In genomic region chr17:81865733-81866439, GRCh38 we compare ENCODE assay signal across 9 cellular contexts. TPM values are rescaled to one million over a fixed set of nuclear protein-coding genes. Genes with fewer than 3 reads are reported as not detected.
DNase-seq lines count a peak whose midpoint lies in the region; ATAC-seq, FAIRE-seq and TF ChIP-seq lines count a peak whose summit lies in the region.
"Had no signal": no experiment of that assay in that cellular context is flagged by ENCODE, and none has a peak within 500 bp of the region (broad histone marks: within the 10 kb centered on the region; RNA-seq: fewer than 3 reads in every experiment).

No MANE protein-coding gene starts in this region.

- H3K27ac ChIP-seq in astrocyte (ENCODE audit: low read depth, low read length) = no peak overlapping the region
- peak overlapping the region; percentile 69 for H3K27ac ChIP-seq in muscle layer of duodenum (ENCODE audit: low read length)

- peaks cover 80% of the 10 kb centered on the region for H3K79me2 ChIP-seq in astrocyte (ENCODE audit: insufficient read depth, low read length)

- peaks cover 30% of the 10 kb centered on the region for H3K4me1 Mint-ChIP-seq in astrocyte (ENCODE audit: low read depth, unreplicated experiment)

- H4K20me1 ChIP-seq in astrocyte (ENCODE audit: insufficient read depth, low read length) = peaks cover 71% of the 10 kb centered on the region

- no peak overlapping the region for H3K4me2 ChIP-seq in astrocyte (ENCODE audit: low read length)

- H3K4me1 ChIP-seq in astrocyte (ENCODE audit: insufficient read depth, low read length) (peaks cover 36% of the 10 kb centered on the region), muscle layer of duodenum (ENCODE audit: control insufficient read depth in 1 of 2, insufficient read depth in 2 of 2, low read length in 2 of 2) (peaks cover 0 to 68% of the 10 kb centered on the region in 2 donors)

- TF ChIP-seq CTCF in astrocyte (IDR thresholded peaks at IDR 0.05; ENCODE audit: insufficient read depth, low read depth, low read length) = no peak

- DNase-seq in D341Med (ENCODE audit: low spot score) (peak; percentile 31), M059J (ENCODE audit: low read depth) (peak; percentile 22), astrocyte (ENCODE audit: low read depth) (no peak)
- DNase-seq in stimulated activated naive CD4-positive, alpha-beta T cell treated with Interleukin-2 at 50 U/mL for 16 hours (lab: John Stamatoyannopoulos, UW) = no peak
- no peak for DNase-seq in effector CD8-positive, alpha-beta T cell (lab: John Stamatoyannopoulos, UW)

- H3K9me3 Mint-ChIP-seq in astrocyte (ENCODE audit: unreplicated experiment) = no peaks in the 10 kb centered on the region

- H3K36me3 ChIP-seq in astrocyte (ENCODE audit: insufficient read depth, low read length) = peaks cover 5% of the 10 kb centered on the region
- H3K36me3 ChIP-seq in muscle layer of duodenum (ENCODE audit: control insufficient read depth in 1 of 2, insufficient read depth in 2 of 2, low read length in 2 of 2) = peaks cover 0 to 31% of the 10 kb centered on the region in 2 donors

- peak overlapping the region; percentile 18 for H3K9ac ChIP-seq in astrocyte (ENCODE audit: low read length)

- no peak overlapping the region for H3K4me3 Mint-ChIP-seq in astrocyte (ENCODE audit: unreplicated experiment)

- peak overlapping the region; percentile 34 for H3K27ac Mint-ChIP-seq in astrocyte (ENCODE audit: unreplicated experiment)

- H3K4me3 ChIP-seq in astrocyte (ENCODE audit: insufficient read depth, low read depth, low read length) = no peak overlapping the region
- H3K4me3 ChIP-seq in muscle layer of duodenum (ENCODE audit: low read depth in 1 of 2, low read length in 2 of 2) = no peak overlapping the region

- no peaks in the 10 kb centered on the region for H3K27me3 Mint-ChIP-seq in astrocyte (ENCODE audit: low read depth, unreplicated experiment)

- no peaks in the 10 kb centered on the region for H3K9me3 ChIP-seq in astrocyte (ENCODE audit: insufficient read depth, low read depth, low read length)
- no peaks in the 10 kb centered on the region for H3K9me3 ChIP-seq in muscle layer of duodenum (ENCODE audit: control insufficient read depth in 1 of 2, low read length in 2 of 2)

- no peaks in the 10 kb centered on the region for H3K27me3 ChIP-seq in astrocyte (ENCODE audit: insufficient read depth, low read length)
- no peaks in the 10 kb centered on the region for H3K27me3 ChIP-seq in muscle layer of duodenum (ENCODE audit: low read depth, low read length)

- ATAC-seq in GM21723 (IDR thresholded peaks at IDR 0.05; ENCODE audit: unreplicated experiment) (no peak), GM21737 (IDR thresholded peaks at IDR 0.05; ENCODE audit: unreplicated experiment) (no peak)

- no peak for FAIRE-seq in astrocyte (lab: Jason Lieb, UNC)
- FAIRE-seq: GM19239 had no signal

- peaks cover 10% of the 10 kb centered on the region for H3K36me3 Mint-ChIP-seq in astrocyte (ENCODE audit: low read depth, unreplicated experiment)

- H2AFZ ChIP-seq in astrocyte (ENCODE audit: low read depth, low read length) = no peak overlapping the region

RNA-seq across cellular contexts. Expression of gene ARHGDIA, which starts 5.3 kb away (rescaled TPM):
- 124 and 207 TPM in 2 replicates for total RNA-seq in M059J (2014; rRNA removed; shearing (Covaris generic))
- 352 and 367 TPM in 2 replicates for total RNA-seq in astrocyte

RNA-seq across cellular contexts. Expression of gene P4HB, which starts 5.6 kb away (rescaled TPM):
- total RNA-seq in M059J (2014; rRNA removed; shearing (Covaris generic)) = 1,409 and 1,513 TPM in 2 replicates
- total RNA-seq in astrocyte = 1,268 and 1,504 TPM in 2 replicates

RNA-seq across cellular contexts. Expression of gene ALYREF, which starts 25.5 kb away (rescaled TPM):
- 184 and 197 TPM in 2 replicates for total RNA-seq in M059J (2014; rRNA removed; shearing (Covaris generic))
- 86.4 and 110 TPM in 2 replicates for total RNA-seq in astrocyte

RNA-seq across cellular contexts. Expression of gene ANAPC11, which starts 25.6 kb away (rescaled TPM):
- total RNA-seq in M059J (2014; rRNA removed; shearing (Covaris generic)) = 201 and 233 TPM in 2 replicates
- total RNA-seq in astrocyte = 104 and 113 TPM in 2 replicates

RNA-seq across cellular contexts. Expression of gene PPP1R27, which starts 31.0 kb away (rescaled TPM):
- total RNA-seq in M059J (2014; rRNA removed; shearing (Covaris generic)) = not detected in 2 replicates
- total RNA-seq in astrocyte = 0.65 TPM in 1 of 2 replicates, not detected in the other

Comparison
In these comparisons a context has a peak if more than half of its experiments do, and no peak if none do; other contexts are left out.
1. DNase-seq: peak in D341Med (single experiment) and M059J (single experiment); none in astrocyte (single experiment), stimulated activated naive CD4-positive, alpha-beta T cell treated with Interleukin-2 at 50 U/mL for 16 hours (single experiment) and effector CD8-positive, alpha-beta T cell (single experiment).